ENCODE assay signal across 8 cellular contexts in the genomic region with DNA sequence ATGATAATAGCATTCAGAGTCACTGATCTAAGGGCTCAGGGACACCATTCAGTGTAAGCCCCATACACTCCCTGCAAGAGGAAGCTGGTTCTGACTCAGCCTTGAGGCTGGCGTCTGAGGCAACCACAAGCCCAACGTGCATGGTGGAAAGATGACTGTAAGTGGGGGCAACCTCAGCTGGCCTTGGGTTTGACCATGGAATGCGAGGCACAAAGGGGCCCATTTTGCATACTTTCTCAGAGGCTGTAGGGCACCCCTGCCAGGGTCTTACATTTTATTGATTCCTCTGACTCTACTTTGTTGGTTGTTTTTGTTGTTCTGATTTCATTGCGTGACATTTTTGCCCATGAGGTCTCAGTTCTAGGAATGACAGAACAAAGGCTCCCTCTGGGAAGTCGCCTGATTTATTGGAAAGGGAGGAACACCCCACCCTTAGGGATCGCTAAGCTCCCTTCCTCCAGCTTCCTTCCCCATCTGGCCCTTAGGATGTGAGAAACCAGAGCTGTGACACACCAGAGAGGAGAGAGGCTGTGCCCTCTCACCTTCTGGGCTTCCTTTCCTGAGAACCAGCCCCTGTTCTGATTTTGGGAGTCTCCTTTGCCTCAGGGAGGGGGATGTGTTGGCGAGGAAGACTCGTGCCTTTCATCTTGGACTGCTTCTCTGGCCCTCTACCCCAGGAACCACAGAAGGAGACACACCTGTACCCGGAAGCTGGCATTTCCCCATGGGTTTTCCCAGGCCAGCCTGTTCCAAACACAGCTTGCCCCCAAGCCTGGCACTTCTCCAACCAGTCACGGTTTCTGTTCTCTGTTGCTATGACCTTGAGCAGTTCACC. TPM values are rescaled to one million over a fixed set of nuclear protein-coding genes. Genes with fewer than 3 reads are reported as not detected.
DNase-seq lines count a peak whose midpoint lies in the region; ATAC-seq, FAIRE-seq and TF ChIP-seq lines count a peak whose summit lies in the region.

No MANE protein-coding gene starts in this region.

- H3K27ac Mint-ChIP-seq in WTC11, result no peak overlapping the region

- peaks cover 3% of the 10 kb centered on the region for H3K4me1 Mint-ChIP-seq in WTC11

- no peaks in the 10 kb centered on the region; the same call in 1 of the 2 replicates for H3K27me3 Mint-ChIP-seq in WTC11 (ENCODE audit: low read depth)

- TF ChIP-seq CTCF in WTC11 (IDR thresholded peaks at IDR 0.05), result no peak

- CTCF ChIA-PET in WTC11 (lab: Charles Lee), result interaction anchor here (0.6 to 0.9 kb wide), 2 partner anchors 47 to 134 kb away, joined by 3 read pairs; no protein-coding TSS in a partner anchor

- no peaks in the 10 kb centered on the region for H3K36me3 ChIP-seq in small intestine (ENCODE audit: control insufficient read depth in 2 of 2, insufficient read depth in 2 of 2, low read length in 2 of 2)

- no peaks in the 10 kb centered on the region for H3K27me3 ChIP-seq in small intestine (ENCODE audit: control insufficient read depth in 2 of 2, insufficient read depth in 2 of 2, low read length in 2 of 2)

- DNase-seq in DMS153 (lab: John Stamatoyannopoulos, UW) (peak; percentile 56), KBM-7 (peak; percentile 86), fibroblast of peridontal ligament (ENCODE audit: extremely low read depth) (peak; percentile 79), small intestine (peak; percentile 90), WTC11 (ENCODE audit: low spot score) (no peak)
- DNase-seq in activated CD4-positive, CD25-positive, alpha-beta regulatory T cell treated with anti-CD3 and anti-CD28 coated beads, Interleukin-2, amount 50 U/mL, for 16 hours (ENCODE audit: low read depth, low spot score), result peak; percentile 31

- H3K4me3 ChIP-seq in small intestine (ENCODE audit: low read depth in 1 of 2, low read length in 2 of 2), result no peak overlapping the region

- ATAC-seq in GM21360 (IDR thresholded peaks at IDR 0.05; ENCODE audit: unreplicated experiment), result peak; percentile 34
- no peak for ATAC-seq in HG02571 (IDR thresholded peaks at IDR 0.05; ENCODE audit: unreplicated experiment)
- no peak for ATAC-seq in WTC11

- in situ Hi-C loops in KBM-7 (cut with MboI; ENCODE audit: low pct_unique_long_range_greater_than_20kb, low sequenced_read_pairs), result no loop called here

- H3K36me3 Mint-ChIP-seq in WTC11, result no peaks in the 10 kb centered on the region

- H3K27ac ChIP-seq in small intestine (ENCODE audit: low read depth in 1 of 2, low read length in 1 of 2), result peak overlapping the region; percentile 62 to 95

- 17 to 24% (median 21%) methylated on average over 10 of the region's 10 CpGs for WGBS in small intestine, 3 donors

- no peak for FAIRE-seq in small intestine (lab: Jason Lieb, UNC)

- H3K4me3 Mint-ChIP-seq in WTC11, result no peak overlapping the region

- peaks cover 5 to 7% of the 10 kb centered on the region in 2 donors for H3K4me1 ChIP-seq in small intestine (ENCODE audit: control insufficient read depth in 2 of 2, insufficient read depth in 1 of 2, low read depth in 1 of 2, low read length in 1 of 2)

- POLR2A ChIA-PET in WTC11 (lab: Charles Lee), result no interaction called here

- no peaks in the 10 kb centered on the region for H3K9me3 Mint-ChIP-seq in WTC11

- no peaks in the 10 kb centered on the region for H3K9me3 ChIP-seq in small intestine (ENCODE audit: control insufficient read depth, low read depth)

TF ChIP-seq in WTC11, 78 proteins besides CTCF, POLR2A, EP300 and RAD21:
- TF ChIP-seq, protein P1, sequence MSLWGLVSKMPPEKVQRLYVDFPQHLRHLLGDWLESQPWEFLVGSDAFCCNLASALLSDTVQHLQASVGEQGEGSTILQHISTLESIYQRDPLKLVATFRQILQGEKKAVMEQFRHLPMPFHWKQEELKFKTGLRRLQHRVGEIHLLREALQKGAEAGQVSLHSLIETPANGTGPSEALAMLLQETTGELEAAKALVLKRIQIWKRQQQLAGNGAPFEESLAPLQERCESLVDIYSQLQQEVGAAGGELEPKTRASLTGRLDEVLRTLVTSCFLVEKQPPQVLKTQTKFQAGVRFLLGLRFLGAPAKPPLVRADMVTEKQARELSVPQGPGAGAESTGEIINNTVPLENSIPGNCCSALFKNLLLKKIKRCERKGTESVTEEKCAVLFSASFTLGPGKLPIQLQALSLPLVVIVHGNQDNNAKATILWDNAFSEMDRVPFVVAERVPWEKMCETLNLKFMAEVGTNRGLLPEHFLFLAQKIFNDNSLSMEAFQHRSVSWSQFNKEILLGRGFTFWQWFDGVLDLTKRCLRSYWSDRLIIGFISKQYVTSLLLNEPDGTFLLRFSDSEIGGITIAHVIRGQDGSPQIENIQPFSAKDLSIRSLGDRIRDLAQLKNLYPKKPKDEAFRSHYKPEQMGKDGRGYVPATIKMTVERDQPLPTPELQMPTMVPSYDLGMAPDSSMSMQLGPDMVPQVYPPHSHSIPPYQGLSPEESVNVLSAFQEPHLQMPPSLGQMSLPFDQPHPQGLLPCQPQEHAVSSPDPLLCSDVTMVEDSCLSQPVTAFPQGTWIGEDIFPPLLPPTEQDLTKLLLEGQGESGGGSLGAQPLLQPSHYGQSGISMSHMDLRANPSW (CRISPR knock-in tag; conservative IDR thresholded peaks at IDR 0.05; ENCODE audit: low read depth), result no peak
- TF ChIP-seq NFATC4 (CRISPR knock-in tag; IDR thresholded peaks at IDR 0.05), result no peak
- TF ChIP-seq SMAD3 (CRISPR knock-in tag; IDR thresholded peaks at IDR 0.05; ENCODE audit: borderline replicate concordance), result no peak
- TF ChIP-seq GABPB1 (CRISPR knock-in tag; IDR thresholded peaks at IDR 0.05), result no peak
- TF ChIP-seq, protein P2, sequence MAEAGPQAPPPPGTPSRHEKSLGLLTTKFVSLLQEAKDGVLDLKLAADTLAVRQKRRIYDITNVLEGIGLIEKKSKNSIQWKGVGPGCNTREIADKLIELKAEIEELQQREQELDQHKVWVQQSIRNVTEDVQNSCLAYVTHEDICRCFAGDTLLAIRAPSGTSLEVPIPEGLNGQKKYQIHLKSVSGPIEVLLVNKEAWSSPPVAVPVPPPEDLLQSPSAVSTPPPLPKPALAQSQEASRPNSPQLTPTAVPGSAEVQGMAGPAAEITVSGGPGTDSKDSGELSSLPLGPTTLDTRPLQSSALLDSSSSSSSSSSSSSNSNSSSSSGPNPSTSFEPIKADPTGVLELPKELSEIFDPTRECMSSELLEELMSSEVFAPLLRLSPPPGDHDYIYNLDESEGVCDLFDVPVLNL (CRISPR knock-in tag; IDR thresholded peaks at IDR 0.05; ENCODE audit: borderline replicate concordance, low read depth), result no peak
- TF ChIP-seq HMGA2 (CRISPR knock-in tag; IDR thresholded peaks at IDR 0.05), result no peak
- TF ChIP-seq MXD4 (CRISPR knock-in tag; IDR thresholded peaks at IDR 0.05; ENCODE audit: borderline replicate concordance), result no peak

RNA-seq across cellular contexts. Expression of a gene that starts 5.6 kb away (rescaled TPM):
- polyA plus RNA-seq in small intestine, result 10 to 100 TPM in 2 of 3 donors, 1 to 10 TPM in 1; 9.2 to 11.7 (median 11.6) TPM
- 0.21 to 0.27 TPM (median 0.26 TPM) in 3 replicates for total RNA-seq in WTC11 (2021)

RNA-seq across cellular contexts. Expression of a gene that starts 52.8 kb away (rescaled TPM):
- under 1 TPM in 1 of 3 donors, not detected in 2; 0.73 TPM for polyA plus RNA-seq in small intestine
- 1.2 to 3.1 TPM (median 2.1 TPM) in 3 replicates for total RNA-seq in WTC11 (2021)
